ENCODE assay signal across 7 cellular contexts in genomic region chr2:241315183-241315878, GRCh38. TPM values are rescaled to one million over a fixed set of nuclear protein-coding genes. Genes with fewer than 3 reads are reported as not detected.
A peak's percentile ranks its signal among the peaks of the same experiment; 100 is the strongest.
DNase-seq lines count a peak whose midpoint lies in the region; ATAC-seq, FAIRE-seq and TF ChIP-seq lines count a peak whose summit lies in the region.

Gene HDLBP, minus strand, starts transcription at chr2:241315672. Its CDS starts 48,803 bp downstream, at chr2:241266869.

- H3K9ac ChIP-seq in astrocyte (ENCODE audit: low read length), result peak within 1 kb of the TSS; percentile 100

- peaks cover 62% of the 10 kb centered on the region for H4K20me1 ChIP-seq in astrocyte (ENCODE audit: insufficient read depth, low read length)

- peaks cover 93% of the 10 kb centered on the region for H3K79me2 ChIP-seq in astrocyte (ENCODE audit: insufficient read depth, low read length)

- peak; percentile 72 for ATAC-seq in GM18502 (IDR thresholded peaks at IDR 0.05; ENCODE audit: poor library complexity, unreplicated experiment)
- peak; percentile 58 for ATAC-seq in HG02973 (IDR thresholded peaks at IDR 0.05; ENCODE audit: unreplicated experiment)

- H3K27ac ChIP-seq in astrocyte (ENCODE audit: low read depth, low read length), result peak within 1 kb of the TSS; percentile 100

- no peaks in the 10 kb centered on the region for H3K9me3 ChIP-seq in astrocyte (ENCODE audit: insufficient read depth, low read depth, low read length)

- H3K27ac Mint-ChIP-seq in T-helper 2 cell treated with Interferon-gamma antibody and Interleukin-4, amounts not matched to agents 5 μg/mL and 100 μg/mL, for 36 hours, result peak within 1 kb of the TSS; percentile 99
- peak within 1 kb of the TSS; percentile 100 for H3K27ac Mint-ChIP-seq in astrocyte (ENCODE audit: unreplicated experiment)

- peak within 1 kb of the TSS; percentile 98 for H3K4me2 ChIP-seq in astrocyte (ENCODE audit: low read length)

- H3K27me3 ChIP-seq in astrocyte (ENCODE audit: insufficient read depth, low read length), result no peaks in the 10 kb centered on the region

- peak within 1 kb of the TSS; percentile 87 for H2AFZ ChIP-seq in astrocyte (ENCODE audit: low read depth, low read length)

- H3K4me1 Mint-ChIP-seq in T-helper 2 cell treated with Interferon-gamma antibody and Interleukin-4, amounts not matched to agents 5 μg/mL and 100 μg/mL, for 36 hours (ENCODE audit: low read depth), result peaks cover 54% of the 10 kb centered on the region
- peaks cover 44% of the 10 kb centered on the region for H3K4me1 Mint-ChIP-seq in astrocyte (ENCODE audit: low read depth, unreplicated experiment)

- H3K4me3 Mint-ChIP-seq in T-helper 2 cell treated with Interferon-gamma antibody and Interleukin-4, amounts not matched to agents 5 μg/mL and 100 μg/mL, for 36 hours, result peak within 1 kb of the TSS; percentile 96
- peak within 1 kb of the TSS; percentile 98 for H3K4me3 Mint-ChIP-seq in astrocyte (ENCODE audit: unreplicated experiment)

- peaks cover 50% of the 10 kb centered on the region for H3K4me1 ChIP-seq in astrocyte (ENCODE audit: insufficient read depth, low read length)

- peaks cover 6% of the 10 kb centered on the region for H3K36me3 ChIP-seq in astrocyte (ENCODE audit: insufficient read depth, low read length)

- peak; percentile 95 to 98 for DNase-seq in NCI-H1930 (lab: John Stamatoyannopoulos, UW)
- DNase-seq in T-helper 2 cell treated with Interferon-gamma antibody and Interleukin-4, amounts not matched to agents 5 μg/mL and 100 μg/mL, for 36 hours (ENCODE audit: low spot score), result peak; percentile 100
- peak; percentile 93 for DNase-seq in astrocyte (ENCODE audit: low read depth)
- DNase-seq in hepatic stellate cell (ENCODE audit: low spot score), result peak; percentile 99
- peak; percentile 94 for DNase-seq in renal cortical epithelial cell (ENCODE audit: low read depth)

- TF ChIP-seq CTCF in astrocyte (IDR thresholded peaks at IDR 0.05; ENCODE audit: insufficient read depth, low read depth, low read length), result no peak

- H3K36me3 Mint-ChIP-seq in T-helper 2 cell treated with Interferon-gamma antibody and Interleukin-4, amounts not matched to agents 5 μg/mL and 100 μg/mL, for 36 hours (ENCODE audit: low read depth), result peaks cover 25% of the 10 kb centered on the region
- H3K36me3 Mint-ChIP-seq in astrocyte (ENCODE audit: low read depth, unreplicated experiment), result peaks cover 2% of the 10 kb centered on the region

- H3K4me3 ChIP-seq in astrocyte (ENCODE audit: insufficient read depth, low read depth, low read length), result peak within 1 kb of the TSS; percentile 98

- no peaks in the 10 kb centered on the region for H3K9me3 Mint-ChIP-seq in T-helper 2 cell treated with Interferon-gamma antibody and Interleukin-4, amounts not matched to agents 5 μg/mL and 100 μg/mL, for 36 hours
- no peaks in the 10 kb centered on the region for H3K9me3 Mint-ChIP-seq in astrocyte (ENCODE audit: unreplicated experiment)

- H3K27me3 Mint-ChIP-seq in T-helper 2 cell treated with Interferon-gamma antibody and Interleukin-4, amounts not matched to agents 5 μg/mL and 100 μg/mL, for 36 hours (ENCODE audit: low read depth), result no peaks in the 10 kb centered on the region
- H3K27me3 Mint-ChIP-seq in astrocyte (ENCODE audit: low read depth, unreplicated experiment), result no peaks in the 10 kb centered on the region

- no peak for FAIRE-seq in astrocyte (lab: Jason Lieb, UNC)

RNA-seq across cellular contexts. Expression of gene HDLBP, which starts in this region (rescaled TPM):
- 922 and 975 TPM in 2 replicates for total RNA-seq in astrocyte
- total RNA-seq in renal cortical epithelial cell, result 531 and 826 TPM in 2 replicates

Comparison
In these comparisons a context has a peak if more than half of its experiments do, and no peak if none do; other contexts are left out.
1. Peak in every context shown above with its lines: DNase-seq, ATAC-seq, H3K4me3 ChIP-seq and H3K27ac ChIP-seq.